In the genomic region with DNA sequence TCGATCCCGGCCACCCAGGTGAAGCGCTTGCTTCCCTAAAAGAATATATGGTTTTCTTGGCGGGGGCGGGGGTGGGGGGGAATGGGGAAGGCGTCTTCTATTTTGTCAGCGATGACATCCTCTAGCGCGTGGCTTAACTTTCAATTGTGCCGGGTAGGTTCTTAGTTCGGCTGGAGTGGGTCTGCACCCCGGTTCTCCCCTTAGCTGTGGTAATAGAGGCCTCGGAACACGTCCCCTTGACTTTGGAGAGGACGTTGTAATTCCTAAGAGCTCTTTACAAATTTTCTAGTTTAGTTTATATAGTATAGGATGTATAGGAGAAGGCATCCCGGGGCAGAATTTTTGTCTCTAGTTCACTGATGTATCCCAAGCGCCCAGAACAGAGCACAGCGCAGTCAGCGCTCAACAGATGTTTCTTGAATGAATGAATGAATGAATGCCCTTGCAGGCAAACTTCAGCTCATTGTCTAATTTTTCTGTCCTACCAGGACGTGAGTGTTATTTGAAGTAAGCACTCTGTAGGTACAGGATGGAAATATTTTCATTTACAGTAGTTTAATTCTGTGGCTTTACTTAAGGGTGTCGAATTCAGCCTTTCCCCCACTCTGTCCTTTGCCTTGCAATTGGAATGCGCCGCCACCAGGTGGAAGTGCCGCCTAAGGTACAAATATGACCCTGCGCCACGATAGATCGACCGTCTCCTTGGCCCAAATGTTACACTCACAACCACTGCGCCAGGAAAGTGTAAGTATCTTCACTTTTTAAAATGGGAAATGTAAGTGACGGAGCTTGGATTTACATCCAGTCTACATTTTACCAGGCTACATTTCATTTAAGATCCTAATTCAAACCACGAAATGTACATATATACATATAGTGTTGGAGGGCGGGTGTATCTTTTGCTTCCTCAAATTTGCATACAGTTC, we compare ENCODE assay signal across 8 cellular contexts. TPM values are rescaled to one million over a fixed set of nuclear protein-coding genes. Genes with fewer than 3 reads are reported as not detected.
DNase-seq lines count a peak whose midpoint lies in the region; ATAC-seq and TF ChIP-seq lines count a peak whose summit lies in the region.

No MANE protein-coding gene starts in this region.

- peak; percentile 90 to 95 (median 90) for TF ChIP-seq CTCF in right lobe of liver (IDR thresholded peaks at IDR 0.05)

- H3K4me3 ChIP-seq in BLaER1 treated with 17β-estradiol and CSF1 and Interleukin-3, amounts not matched to agents 10 nM and 100 nM: peak overlapping the region; percentile 65 to 93 (median 82)
- peak overlapping the region; percentile 70 to 78 (median 75) for H3K4me3 ChIP-seq in right lobe of liver

- no peak for TF ChIP-seq POLR2A in right lobe of liver (IDR thresholded peaks at IDR 0.05)

- peak; percentile 78 for ATAC-seq in GM19324 (IDR thresholded peaks at IDR 0.05; ENCODE audit: low FRiP score, unreplicated experiment)
- peak; percentile 73 for ATAC-seq in HG03457 (IDR thresholded peaks at IDR 0.05; ENCODE audit: unreplicated experiment)
- ATAC-seq in right lobe of liver: peak; percentile 90 to 94 (median 92)

- no peaks in the 10 kb centered on the region for H3K9me3 ChIP-seq in BLaER1 treated with 17β-estradiol and CSF1 and Interleukin-3, amounts not matched to agents 10 nM and 100 nM (replicated peaks in 1 of 11)
- H3K9me3 ChIP-seq in right lobe of liver: no peaks in the 10 kb centered on the region

- DNase-seq in NCI-H524 (lab: John Stamatoyannopoulos, UW): peak; percentile 49 to 81
- peak; percentile 79 to 82 for DNase-seq in activated CD4-positive, alpha-beta T cell treated with anti-CD3 and anti-CD28 coated beads, Interleukin-2, amount 50 U/mL, for 48 hours
- DNase-seq in ecto neural progenitor cell (ENCODE audit: low spot score): peak; percentile 82
- peak; percentile 80 to 83 (median 82) for DNase-seq in right lobe of liver
- peak; percentile 81 for DNase-seq in stimulated activated CD4-positive, alpha-beta T cell treated with anti-CD3 and anti-CD28 coated beads, Interleukin-4, amount 100 ng/mL, for 24 hours

- no peaks in the 10 kb centered on the region for H3K27me3 ChIP-seq in BLaER1 treated with 17β-estradiol and CSF1 and Interleukin-3, amounts not matched to agents 10 nM and 100 nM
- no peaks in the 10 kb centered on the region for H3K27me3 ChIP-seq in right lobe of liver

- intact Hi-C loops in right lobe of liver (cut with DNase I): loop anchor here in 1 of 2 donors (10.0 kb wide), 1 partner anchor 107 kb away; no protein-coding TSS in a partner anchor

- H3K4me2 ChIP-seq in BLaER1 treated with 17β-estradiol and CSF1 and Interleukin-3, amounts not matched to agents 10 nM and 100 nM: peak overlapping the region; percentile 80 to 96 (median 84)

- peaks cover 14 to 33% (median 30%) of the 10 kb centered on the region in 11 experiments for H3K36me3 ChIP-seq in BLaER1 treated with 17β-estradiol and CSF1 and Interleukin-3, amounts not matched to agents 10 nM and 100 nM
- peaks cover 0 to 11% (median 0%) of the 10 kb centered on the region in 4 donors for H3K36me3 ChIP-seq in right lobe of liver

- H3K27ac ChIP-seq in BLaER1 treated with 17β-estradiol and CSF1 and Interleukin-3, amounts not matched to agents 10 nM and 100 nM: peak overlapping the region; percentile 68 to 90 (median 86); a peak in 21 of 22 replicates
- H3K27ac ChIP-seq in right lobe of liver: peak overlapping the region; percentile 58 to 79 (median 70)

- H3K9ac ChIP-seq in BLaER1 treated with 17β-estradiol and CSF1 and Interleukin-3, amounts not matched to agents 10 nM and 100 nM: peak overlapping the region; percentile 86 to 94 (median 91)

- H4K20me1 ChIP-seq in BLaER1 treated with 17β-estradiol and CSF1 and Interleukin-3, amounts not matched to agents 10 nM and 100 nM: peaks cover 0 to 2% (median 0%) of the 10 kb centered on the region in 11 experiments; a peak in 2 of 22 replicates

- H3K4me1 ChIP-seq in BLaER1 treated with 17β-estradiol and CSF1 and Interleukin-3, amounts not matched to agents 10 nM and 100 nM: peaks cover 15 to 26% (median 17%) of the 10 kb centered on the region in 10 experiments
- H3K4me1 ChIP-seq in right lobe of liver: peaks cover 0 to 8% (median 3%) of the 10 kb centered on the region in 4 donors

- WGBS in right lobe of liver (ENCODE audit: insufficient coverage, low coverage, low lambda C conversion rate, missing lambda C conversion rate): 3% methylated on average over 23 of the region's 32 CpGs

RNA-seq across cellular contexts. Expression of gene MRPL39, which starts 0.8 kb away (rescaled TPM):
- 10 to 100 TPM; 18.4 to 23.8 (median 19.5) TPM for total RNA-seq in right lobe of liver

RNA-seq across cellular contexts. Expression of gene JAM2, which starts 31.0 kb away (rescaled TPM):
- 1 to 10 TPM; 1.3 to 2.9 (median 2.0) TPM for total RNA-seq in right lobe of liver

Comparison
In these comparisons a context has a peak if more than half of its experiments do, and no peak if none do; other contexts are left out.
1. Peak in every context shown above with its lines: DNase-seq, ATAC-seq, H3K4me3 ChIP-seq and H3K27ac ChIP-seq.